Comparison of ENCODE assay signal across 24 cellular contexts in the genomic region with DNA sequence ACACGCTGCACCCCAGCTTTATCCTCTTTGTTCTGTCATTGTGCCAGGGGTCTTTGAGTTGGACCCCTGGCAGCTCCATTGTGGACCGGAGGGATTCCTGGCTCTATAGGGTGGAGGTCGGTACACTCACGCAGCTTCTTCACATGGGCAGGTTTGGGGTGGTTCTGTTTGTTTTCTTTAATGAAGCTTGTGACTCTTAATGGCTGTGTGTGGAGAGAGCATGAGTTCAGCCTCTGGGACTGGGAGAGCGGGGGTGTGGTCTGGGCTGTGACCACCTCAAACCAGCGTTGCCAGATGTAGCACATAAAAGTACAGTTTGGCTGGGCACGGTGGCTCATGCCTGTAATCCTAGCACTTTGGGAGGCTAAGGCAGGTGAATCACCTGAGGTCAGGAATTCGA. TPM values are rescaled to one million over a fixed set of nuclear protein-coding genes. Genes with fewer than 3 reads are reported as not detected.
DNase-seq lines count a peak whose midpoint lies in the region; ATAC-seq and TF ChIP-seq lines count a peak whose summit lies in the region.
"Had no signal": no experiment of that assay in that cellular context is flagged by ENCODE, and none has a peak within 500 bp of the region (broad histone marks: within the 10 kb centered on the region; RNA-seq: fewer than 3 reads in every experiment).

No MANE protein-coding gene starts in this region.

- peaks cover 49% of the 10 kb centered on the region for H3K36me3 Mint-ChIP-seq in brain
- no peaks in the 10 kb centered on the region for H3K36me3 Mint-ChIP-seq in naive B cell

- H3K4me3 Mint-ChIP-seq in brain (no peak overlapping the region), naive B cell (no peak overlapping the region)
- H3K4me3 Mint-ChIP-seq: activated T-cell treated with anti-CD3 and anti-CD28 coated beads, Interleukin-2, amount 50 U/mL, for 24 hours; dendritic cell treated with granulocyte-macrophage colony-stimulating factor and Interleukin-4, amounts not matched to agents 40 ng/mL and 50 ng/mL, for 4 days; stimulated activated naive CD8-positive, alpha-beta T cell treated with anti-CD3 and anti-CD28 coated beads, Interleukin-15, Interleukin-2, amounts not matched to agents 100 ng/mL and 50 ng/mL, for 24 hours; T-helper 1 cell treated with Interleukin-12 subunit alpha and Interleukin-12 subunit beta and Interleukin-4 antibody, amounts not matched to agents 30 μg/mL and 1 μg/mL, for 36 hours; type B pancreatic cell had no signal

- TF ChIP-seq CTCF in HEK293 (tag by site-specific recombination; IDR thresholded peaks at IDR 0.05): no peak
- TF ChIP-seq CTCF in brain (conservative IDR thresholded peaks at IDR 0.05): no peak

- H3K27me3 Mint-ChIP-seq in brain (no peaks in the 10 kb centered on the region), naive B cell (no peaks in the 10 kb centered on the region)
- H3K27me3 Mint-ChIP-seq: activated T-cell treated with anti-CD3 and anti-CD28 coated beads, Interleukin-2, amount 50 U/mL, for 24 hours; dendritic cell treated with granulocyte-macrophage colony-stimulating factor and Interleukin-4, amounts not matched to agents 40 ng/mL and 50 ng/mL, for 4 days; stimulated activated naive CD8-positive, alpha-beta T cell treated with anti-CD3 and anti-CD28 coated beads, Interleukin-15, Interleukin-2, amounts not matched to agents 100 ng/mL and 50 ng/mL, for 24 hours; type B pancreatic cell had no signal

- no peak overlapping the region for H3K4me3 ChIP-seq in HEK293 (ENCODE audit: low read depth, low read length)
- no peak overlapping the region for H3K4me3 ChIP-seq in stomach smooth muscle (ENCODE audit: low read length in 2 of 2)
- H3K4me3 ChIP-seq: BLaER1, ovary, SJSA1 had no signal

- H3K9me3 Mint-ChIP-seq in brain (no peaks in the 10 kb centered on the region), naive B cell (no peaks in the 10 kb centered on the region)
- H3K9me3 Mint-ChIP-seq: activated T-cell treated with anti-CD3 and anti-CD28 coated beads, Interleukin-2, amount 50 U/mL, for 24 hours; dendritic cell treated with granulocyte-macrophage colony-stimulating factor and Interleukin-4, amounts not matched to agents 40 ng/mL and 50 ng/mL, for 4 days; stimulated activated naive CD8-positive, alpha-beta T cell treated with anti-CD3 and anti-CD28 coated beads, Interleukin-15, Interleukin-2, amounts not matched to agents 100 ng/mL and 50 ng/mL, for 24 hours; T-helper 1 cell treated with Interleukin-12 subunit alpha and Interleukin-12 subunit beta and Interleukin-4 antibody, amounts not matched to agents 30 μg/mL and 1 μg/mL, for 36 hours; type B pancreatic cell had no signal

- peak overlapping the region in 1 of 2 donors; percentile 2 for H3K9ac ChIP-seq in stomach smooth muscle (ENCODE audit: low read length in 2 of 2)
- H3K9ac ChIP-seq: BLaER1 had no signal

- no peaks in the 10 kb centered on the region for H3K27me3 ChIP-seq in stomach smooth muscle (ENCODE audit: control insufficient read depth in 1 of 2, insufficient read depth in 2 of 2, low read length in 2 of 2)
- H3K27me3 ChIP-seq: BLaER1, ovary, SJSA1 had no signal

- DNase-seq in naive B cell (no peak), SW 1271 (lab: John Stamatoyannopoulos, UW) (no peak), nucleus accumbens (lab: John Stamatoyannopoulos, UW) (no peak), COLO829 (ENCODE audit: low spot score) (no peak)
- DNase-seq: activated T-cell treated with anti-CD3 and anti-CD28 coated beads, Interleukin-2, amount 50 U/mL, for 24 hours; Caco-2; DMS79 treated with DMSO at 0.1 percent for 48 hours; mammary epithelial cell; NCI-H1092; NCI-H187 treated with DMSO at 0.1 percent for 48 hours; NCI-H526 had no signal

- H3K4me1 Mint-ChIP-seq in brain (peaks cover 26% of the 10 kb centered on the region), naive B cell (peaks cover 10 to 35% (median 12%) of the 10 kb centered on the region in 3 donors)

- H3K9me3 ChIP-seq in HEK293 (ENCODE audit: control insufficient read depth, insufficient read depth, low read depth, low read length) (no peaks in the 10 kb centered on the region), stomach smooth muscle (ENCODE audit: control insufficient read depth in 2 of 2, low read length in 2 of 2) (no peaks in the 10 kb centered on the region)
- H3K9me3 ChIP-seq: BLaER1, Caco-2, ovary, SJSA1 had no signal

- H3K27ac Mint-ChIP-seq in brain: peak overlapping the region in 3 of 5 experiments; percentile 18 to 44 (median 27)
- H3K27ac Mint-ChIP-seq in naive B cell: peak overlapping the region in 5 of 6 donors; percentile 17 to 86 (median 33)
- H3K27ac Mint-ChIP-seq: activated T-cell treated with anti-CD3 and anti-CD28 coated beads, Interleukin-2, amount 50 U/mL, for 24 hours; dendritic cell treated with granulocyte-macrophage colony-stimulating factor and Interleukin-4, amounts not matched to agents 40 ng/mL and 50 ng/mL, for 4 days; stimulated activated naive CD8-positive, alpha-beta T cell treated with anti-CD3 and anti-CD28 coated beads, Interleukin-15, Interleukin-2, amounts not matched to agents 100 ng/mL and 50 ng/mL, for 24 hours; T-helper 1 cell treated with Interleukin-12 subunit alpha and Interleukin-12 subunit beta and Interleukin-4 antibody, amounts not matched to agents 30 μg/mL and 1 μg/mL, for 36 hours; type B pancreatic cell had no signal

- H3K36me3 ChIP-seq in HEK293 (ENCODE audit: control insufficient read depth in 2 of 2, insufficient read depth in 1 of 2, low read length in 2 of 2) (peaks cover 5 to 64% of the 10 kb centered on the region in 2 experiments; a peak in 2 of 3 replicates), stomach smooth muscle (ENCODE audit: control insufficient read depth in 2 of 2, insufficient read depth in 2 of 2, low read length in 2 of 2) (peaks cover 14 to 27% of the 10 kb centered on the region in 2 donors)
- H3K36me3 ChIP-seq: BLaER1, ovary had no signal

- ATAC-seq in naive B cell (ENCODE audit: low read depth in 2 of 2) (no peak), HG03175 (IDR thresholded peaks at IDR 0.05; ENCODE audit: unreplicated experiment) (no peak)
- ATAC-seq: Panc1, right cardiac atrium had no signal

- CTCF ChIA-PET in HEK293 (lab: Yijun Ruan, JAX): interaction anchor here (0.7 to 1.2 kb wide), 6 partner anchors 12 to 191 kb away, joined by 3 to 6 read pairs (median 4); a partner anchor contains a TSS

- POLR2A ChIA-PET in HEK293 (lab: Yijun Ruan, JAX): interaction anchor here (0.5 to 1.1 kb wide), 3 partner anchors 92 to 311 kb away, joined by 3 to 7 read pairs (median 3); a partner anchor contains a TSS

- H3K4me1 ChIP-seq in HEK293 (ENCODE audit: control insufficient read depth, insufficient read depth, low read length) (peaks cover 20% of the 10 kb centered on the region), stomach smooth muscle (ENCODE audit: control insufficient read depth, insufficient read depth, low read length) (peaks cover 51% of the 10 kb centered on the region)

- H3K27ac ChIP-seq in HEK293 (ENCODE audit: extremely low read depth, low read depth, low read length) (peak overlapping the region; percentile 33; the same call in 1 of the 2 replicates), stomach smooth muscle (ENCODE audit: low read length) (peak overlapping the region; percentile 46)
- H3K27ac ChIP-seq: BLaER1, SJSA1 had no signal

TF ChIP-seq in HEK293, 187 proteins besides CTCF, POLR2A, EP300 and RAD21:
- TF ChIP-seq KLF1 (tag by site-specific recombination; IDR thresholded peaks at IDR 0.05): peak; percentile 41
- TF ChIP-seq, protein P1, sequence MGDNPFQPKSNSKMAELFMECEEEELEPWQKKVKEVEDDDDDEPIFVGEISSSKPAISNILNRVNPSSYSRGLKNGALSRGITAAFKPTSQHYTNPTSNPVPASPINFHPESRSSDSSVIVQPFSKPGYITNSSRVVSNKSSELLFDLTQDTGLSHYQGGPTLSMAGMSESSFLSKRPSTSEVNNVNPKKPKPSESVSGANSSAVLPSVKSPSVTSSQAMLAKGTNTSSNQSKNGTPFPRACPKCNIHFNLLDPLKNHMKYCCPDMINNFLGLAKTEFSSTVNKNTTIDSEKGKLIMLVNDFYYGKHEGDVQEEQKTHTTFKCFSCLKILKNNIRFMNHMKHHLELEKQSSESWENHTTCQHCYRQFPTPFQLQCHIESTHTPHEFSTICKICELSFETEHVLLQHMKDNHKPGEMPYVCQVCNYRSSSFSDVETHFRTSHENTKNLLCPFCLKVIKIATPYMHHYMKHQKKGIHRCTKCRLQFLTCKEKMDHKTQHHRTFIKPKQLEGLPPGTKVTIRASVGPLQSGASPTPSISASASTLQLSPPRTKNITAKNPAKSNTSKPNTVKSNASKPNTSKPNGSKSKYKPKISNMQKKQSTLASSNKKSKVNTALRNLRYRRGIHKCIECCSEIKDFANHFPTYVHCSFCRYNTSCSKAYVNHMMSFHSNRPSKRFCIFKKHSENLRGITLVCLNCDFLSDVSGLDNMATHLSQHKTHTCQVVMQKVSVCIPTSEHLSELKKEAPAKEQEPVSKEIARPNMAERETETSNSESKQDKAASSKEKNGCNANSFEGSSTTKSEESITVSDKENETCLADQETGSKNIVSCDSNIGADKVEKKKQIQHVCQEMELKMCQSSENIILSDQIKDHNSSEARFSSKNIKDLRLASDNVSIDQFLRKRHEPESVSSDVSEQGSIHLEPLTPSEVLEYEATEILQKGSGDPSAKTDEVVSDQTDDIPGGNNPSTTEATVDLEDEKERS (tag by site-specific recombination; IDR thresholded peaks at IDR 0.05): no peak

RNA-seq across cellular contexts. Expression of a gene that starts 21.2 kb away (rescaled TPM):
- polyA plus RNA-seq in brain (ENCODE audit: insufficient read depth, low read depth, low replicate concordance) (16.6 TPM), naive B cell (ENCODE audit: low read depth in 6 of 6) (10 to 100 TPM; 17.1 to 34.9 (median 23.6) TPM)

RNA-seq across cellular contexts. Expression of a gene that starts 37.9 kb away (rescaled TPM):
- polyA plus RNA-seq in brain (ENCODE audit: insufficient read depth, low read depth, low replicate concordance) (0.97 TPM), naive B cell (ENCODE audit: low read depth in 6 of 6) (1 to 10 TPM in 2 of 6 donors, under 1 TPM in 3, not detected in 1; 0.55 to 1.6 (median 0.90) TPM)

RNA-seq across cellular contexts. Expression of a gene that starts 47.1 kb away (rescaled TPM):
- polyA plus RNA-seq in brain (ENCODE audit: insufficient read depth, low read depth, low replicate concordance) (116 TPM), naive B cell (ENCODE audit: low read depth in 6 of 6) (100 to 1,000 TPM in 1 of 6 donors, 10 to 100 TPM in 5; 40.6 to 104 (median 55.5) TPM)

RNA-seq across cellular contexts. Expression of a gene that starts 52.0 kb away (rescaled TPM):
- polyA plus RNA-seq in brain (ENCODE audit: insufficient read depth, low read depth, low replicate concordance) (49.5 TPM), naive B cell (ENCODE audit: low read depth in 6 of 6) (10 to 100 TPM; 26.7 to 48.2 (median 32.9) TPM)

RNA-seq across cellular contexts. Expression of a gene that starts 56.2 kb away (rescaled TPM):
- polyA plus RNA-seq in brain (ENCODE audit: insufficient read depth, low read depth, low replicate concordance) (163 TPM), naive B cell (ENCODE audit: low read depth in 6 of 6) (10 to 100 TPM; 42.5 to 81.0 (median 62.8) TPM)
